8 cellular contexts compared by ENCODE assay signal in the genomic region with DNA sequence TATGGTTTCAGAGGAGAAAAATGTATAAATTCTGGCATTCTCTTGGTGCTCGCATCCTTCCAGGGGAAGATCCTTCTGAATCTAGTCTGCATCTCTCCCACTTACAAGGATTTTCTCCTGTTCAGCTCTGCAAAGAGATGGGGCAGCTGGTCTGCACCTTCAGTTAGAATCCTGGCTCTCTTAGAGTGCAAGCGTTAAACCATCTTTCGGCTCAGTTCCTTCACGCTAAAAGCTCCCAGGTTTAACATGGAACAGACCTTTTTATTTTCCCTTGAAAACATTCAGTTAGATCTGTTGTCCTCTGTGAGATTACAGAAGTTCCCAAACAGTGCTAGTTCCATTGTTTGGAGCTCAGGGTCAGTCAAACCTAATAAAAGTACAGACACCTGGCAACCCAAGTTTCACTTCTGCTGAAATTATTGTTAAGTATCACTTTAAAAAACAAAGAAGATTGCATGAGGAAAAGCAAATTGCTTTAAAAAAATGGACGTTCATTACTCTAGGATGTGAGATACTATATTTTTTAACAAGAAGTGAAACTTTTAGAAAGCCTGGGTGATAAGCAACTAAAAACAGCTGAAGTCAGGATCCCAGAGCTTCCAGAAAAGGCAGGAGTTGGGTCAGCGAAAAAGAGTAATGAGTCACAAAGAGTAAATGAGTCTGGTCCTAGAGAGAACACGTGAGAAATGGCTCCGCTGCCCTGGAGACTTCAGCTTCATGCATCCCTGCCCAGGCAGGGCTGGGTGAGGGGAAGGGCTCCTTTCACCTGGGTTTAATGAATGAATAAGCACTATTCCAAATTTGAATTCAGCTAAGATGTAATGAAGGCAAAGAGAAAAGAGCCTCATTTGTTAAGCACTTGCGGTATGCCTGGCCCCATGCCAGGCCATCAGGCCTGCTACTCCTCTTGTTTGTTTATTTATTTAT.
A peak's percentile ranks its signal among the peaks of the same experiment; 100 is the strongest.
DNase-seq lines count a peak whose midpoint lies in the region; ATAC-seq and TF ChIP-seq lines count a peak whose summit lies in the region.

No MANE protein-coding gene starts in this region.

- H3K27me3 Mint-ChIP-seq in chondrocyte (ENCODE audit: low read depth), result no peaks in the 10 kb centered on the region
- H3K27me3 Mint-ChIP-seq in stimulated activated naive CD8-positive, alpha-beta T cell treated with anti-CD3 and anti-CD28 coated beads, Interleukin-15, amount 100 ng/mL, for 72 hours, result peaks cover 36% of the 10 kb centered on the region

- H3K27ac Mint-ChIP-seq in chondrocyte (ENCODE audit: unreplicated experiment), result peak overlapping the region; percentile 98
- H3K27ac Mint-ChIP-seq in stimulated activated naive CD8-positive, alpha-beta T cell treated with anti-CD3 and anti-CD28 coated beads, Interleukin-15, amount 100 ng/mL, for 72 hours, result no peak overlapping the region

- ATAC-seq in GM21528 (IDR thresholded peaks at IDR 0.05; ENCODE audit: low FRiP score, unreplicated experiment), result peak; percentile 65
- ATAC-seq in stimulated activated naive CD8-positive, alpha-beta T cell treated with anti-CD3 and anti-CD28 coated beads, Interleukin-15, amount 100 ng/mL, for 72 hours, result no peak

- H3K27ac ChIP-seq in mucosa of rectum (ENCODE audit: low read depth in 2 of 2, low read length in 2 of 2), result peak overlapping the region; percentile 43 to 72

- H3K36me3 Mint-ChIP-seq in chondrocyte (ENCODE audit: low read depth), result peaks cover 1% of the 10 kb centered on the region

- POLR2A ChIA-PET in GM10248 (lab: Yijun Ruan, JAX) (interaction anchor here (0.6 to 1.4 kb wide), 3 partner anchors 15 to 376 kb away, joined by 3 to 5 read pairs (median 4); no protein-coding TSS in a partner anchor), HEK293T (lab: Yijun Ruan, JAX) (no interaction called here)

- CTCF ChIA-PET in GM10248 (lab: Yijun Ruan, JAX) (interaction anchor here (0.8 to 1.8 kb wide), 9 partner anchors 9 to 224 kb away, joined by 3 to 11 read pairs (median 4); no protein-coding TSS in a partner anchor), HEK293T (lab: Yijun Ruan, JAX) (no interaction called here)

- TF ChIP-seq CTCF in GM10248 (IDR thresholded peaks at IDR 0.05; ENCODE audit: control extremely low read depth, extremely low read depth, low read depth, missing control alignments) (no peak), chondrocyte (IDR thresholded peaks at IDR 0.05) (no peak)

- peak overlapping the region in 1 of 2 donors; percentile 35 for H3K9ac ChIP-seq in mucosa of rectum (ENCODE audit: low read depth in 1 of 2, low read length in 2 of 2)

- peak overlapping the region in 1 of 2 donors; percentile 48 for H3K4me3 ChIP-seq in mucosa of rectum (ENCODE audit: low read length in 2 of 2)

- peaks cover 45 to 56% of the 10 kb centered on the region in 2 donors for H3K4me1 ChIP-seq in mucosa of rectum (ENCODE audit: control insufficient read depth in 2 of 2, insufficient read depth in 2 of 2, low read length in 2 of 2)

- H3K36me3 ChIP-seq in mucosa of rectum (ENCODE audit: control insufficient read depth in 2 of 2, insufficient read depth in 2 of 2, low read length in 2 of 2), result peaks cover 1 to 9% of the 10 kb centered on the region in 2 donors

- DNase-seq in GM10248 (ENCODE audit: extremely low spot score) (peak; percentile 60), LHCN-M2 (ENCODE audit: low read depth) (peak; percentile 91), chondrocyte (ENCODE audit: low spot score) (no peak), HEK293T (ENCODE audit: extremely low spot score) (no peak), T-helper 1 cell (no peak)
- DNase-seq in stimulated activated naive CD8-positive, alpha-beta T cell treated with anti-CD3 and anti-CD28 coated beads, Interleukin-15, amount 100 ng/mL, for 72 hours, result no peak

- peaks cover 79% of the 10 kb centered on the region for H3K4me1 Mint-ChIP-seq in chondrocyte (ENCODE audit: low read depth)
- H3K4me1 Mint-ChIP-seq in stimulated activated naive CD8-positive, alpha-beta T cell treated with anti-CD3 and anti-CD28 coated beads, Interleukin-15, amount 100 ng/mL, for 72 hours, result peaks cover 9% of the 10 kb centered on the region

- H3K9me3 ChIP-seq in mucosa of rectum (ENCODE audit: control insufficient read depth in 2 of 2, low read length in 2 of 2), result no peaks in the 10 kb centered on the region

- peak overlapping the region; percentile 14 for H3K4me3 Mint-ChIP-seq in chondrocyte (ENCODE audit: unreplicated experiment)
- H3K4me3 Mint-ChIP-seq in stimulated activated naive CD8-positive, alpha-beta T cell treated with anti-CD3 and anti-CD28 coated beads, Interleukin-15, amount 100 ng/mL, for 72 hours, result no peak overlapping the region

- H3K9me3 Mint-ChIP-seq in chondrocyte (ENCODE audit: low read depth), result no peaks in the 10 kb centered on the region
- no peaks in the 10 kb centered on the region for H3K9me3 Mint-ChIP-seq in stimulated activated naive CD8-positive, alpha-beta T cell treated with anti-CD3 and anti-CD28 coated beads, Interleukin-15, amount 100 ng/mL, for 72 hours

- H3K27me3 ChIP-seq in mucosa of rectum (ENCODE audit: control insufficient read depth in 2 of 2, insufficient read depth in 2 of 2, low read length in 2 of 2), result no peaks in the 10 kb centered on the region

TF ChIP-seq in HEK293T, 16 proteins besides CTCF, POLR2A, EP300 and RAD21:
- TF ChIP-seq TARDBP (IDR thresholded peaks at IDR 0.05), result no peak
- TF ChIP-seq, protein P1, sequence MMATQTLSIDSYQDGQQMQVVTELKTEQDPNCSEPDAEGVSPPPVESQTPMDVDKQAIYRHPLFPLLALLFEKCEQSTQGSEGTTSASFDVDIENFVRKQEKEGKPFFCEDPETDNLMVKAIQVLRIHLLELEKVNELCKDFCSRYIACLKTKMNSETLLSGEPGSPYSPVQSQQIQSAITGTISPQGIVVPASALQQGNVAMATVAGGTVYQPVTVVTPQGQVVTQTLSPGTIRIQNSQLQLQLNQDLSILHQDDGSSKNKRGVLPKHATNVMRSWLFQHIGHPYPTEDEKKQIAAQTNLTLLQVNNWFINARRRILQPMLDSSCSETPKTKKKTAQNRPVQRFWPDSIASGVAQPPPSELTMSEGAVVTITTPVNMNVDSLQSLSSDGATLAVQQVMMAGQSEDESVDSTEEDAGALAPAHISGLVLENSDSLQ (IDR thresholded peaks at IDR 0.05), result no peak
- TF ChIP-seq ELF4 (IDR thresholded peaks at IDR 0.05), result no peak
- no peak for TF ChIP-seq LEF1 (IDR thresholded peaks at IDR 0.05; ENCODE audit: borderline replicate concordance)
- no peak for TF ChIP-seq ARNT (IDR thresholded peaks at IDR 0.05)
- no peak for TF ChIP-seq ZNF384 (IDR thresholded peaks at IDR 0.05)
- TF ChIP-seq FOXA1 (IDR thresholded peaks at IDR 0.05), result no peak
- no peak for TF ChIP-seq NFRKB (IDR thresholded peaks at IDR 0.05)

Comparison
In these comparisons a context has a peak if more than half of its experiments do, and no peak if none do; other contexts are left out.
1. DNase-seq: peak in GM10248 (single experiment) and LHCN-M2 (single experiment); none in chondrocyte (single experiment), HEK293T (single experiment), T-helper 1 cell (0 of 5) and stimulated activated naive CD8-positive, alpha-beta T cell treated with anti-CD3 and anti-CD28 coated beads, Interleukin-15, amount 100 ng/mL, for 72 hours (0 of 2).